ENCODE assay signal across 8 cellular contexts in genomic region chr6:147322299-147323162, GRCh38.
DNase-seq lines count a peak whose midpoint lies in the region; ATAC-seq and TF ChIP-seq lines count a peak whose summit lies in the region.

No MANE protein-coding gene starts in this region.

- H3K4me3 ChIP-seq in fibroblast of villous mesenchyme (ENCODE audit: low read depth, low read length): peak overlapping the region; percentile 18

- peaks cover 71% of the 10 kb centered on the region for H3K36me3 Mint-ChIP-seq in activated T-cell treated with anti-CD3 and anti-CD28 coated beads, Interleukin-2, amount 50 U/mL, for 24 hours (ENCODE audit: low read depth)

- H3K4me3 Mint-ChIP-seq in activated T-cell treated with anti-CD3 and anti-CD28 coated beads, Interleukin-2, amount 50 U/mL, for 24 hours: peak overlapping the region; percentile 52

- no peaks in the 10 kb centered on the region for H3K27me3 Mint-ChIP-seq in activated T-cell treated with anti-CD3 and anti-CD28 coated beads, Interleukin-2, amount 50 U/mL, for 24 hours

- TF ChIP-seq CTCF in fibroblast of villous mesenchyme (IDR thresholded peaks at IDR 0.05; ENCODE audit: insufficient read depth, low read depth, low read length): no peak

- H3K4me1 Mint-ChIP-seq in activated T-cell treated with anti-CD3 and anti-CD28 coated beads, Interleukin-2, amount 50 U/mL, for 24 hours (ENCODE audit: low read depth): peaks cover 23% of the 10 kb centered on the region

- H3K9me3 Mint-ChIP-seq in activated T-cell treated with anti-CD3 and anti-CD28 coated beads, Interleukin-2, amount 50 U/mL, for 24 hours: no peaks in the 10 kb centered on the region

- peak; percentile 98 for ATAC-seq in HG02588 (IDR thresholded peaks at IDR 0.05; ENCODE audit: unreplicated experiment)

- peak overlapping the region; percentile 92 for H3K27ac Mint-ChIP-seq in activated T-cell treated with anti-CD3 and anti-CD28 coated beads, Interleukin-2, amount 50 U/mL, for 24 hours

- DNase-seq in activated T-cell treated with anti-CD3 and anti-CD28 coated beads, Interleukin-2, amount 50 U/mL, for 24 hours: no peak
- DNase-seq in activated T-cell treated with anti-CD3 and anti-CD28 coated beads for 4 hours: no peak
- DNase-seq in NOMO-1 treated with dmso at 0.1 percent for 144 hours (lab: John Stamatoyannopoulos, UW; ENCODE audit: unreplicated experiment): peak; percentile 74
- DNase-seq in fibroblast of villous mesenchyme (ENCODE audit: low read depth): peak; percentile 80
- no peak for DNase-seq in kidney glomerular epithelial cell (lab: John Stamatoyannopoulos, UW)
- no peak for DNase-seq in NCI-H2171 treated with DMSO at 0.1 percent for 48 hours (lab: John Stamatoyannopoulos, UW)
- DNase-seq in NCI-H524 (lab: John Stamatoyannopoulos, UW): no peak

Comparison
In these comparisons a context has a peak if more than half of its experiments do, and no peak if none do; other contexts are left out.
1. DNase-seq: peak in NOMO-1 treated with dmso at 0.1 percent for 144 hours (single experiment) and fibroblast of villous mesenchyme (single experiment); none in activated T-cell treated with anti-CD3 and anti-CD28 coated beads, Interleukin-2, amount 50 U/mL, for 24 hours (single experiment), activated T-cell treated with anti-CD3 and anti-CD28 coated beads for 4 hours (single experiment), kidney glomerular epithelial cell (single experiment), NCI-H2171 treated with DMSO at 0.1 percent for 48 hours (single experiment) and NCI-H524 (0 of 2).